ENCODE assay signal across 18 cellular contexts in genomic region chr5:96370981-96371380, GRCh38.
"Had no signal": no experiment of that assay in that cellular context is flagged by ENCODE, and none has a peak within 500 bp of the region (broad histone marks: within the 10 kb centered on the region; RNA-seq: fewer than 3 reads in every experiment).

No MANE protein-coding gene starts in this region.

- ATAC-seq: activated T-cell treated with anti-CD3 and anti-CD28 coated beads, Interleukin-2, amount 50 U/mL, for 72 hours; heart right ventricle; left lobe of liver; natural killer cell treated with Interleukin-12 subunit alpha and Interleukin-12 subunit beta and Interleukin-15 and Interleukin-18, amount 100 ng/mL, for 72 hours had no signal

- H3K27me3 ChIP-seq: cardiac muscle cell, heart right ventricle, sigmoid colon, suprapubic skin, upper lobe of left lung had no signal

- H3K27ac ChIP-seq: cardiac muscle cell, heart right ventricle, prostate gland, sigmoid colon, suprapubic skin, upper lobe of left lung had no signal

- H3K27ac Mint-ChIP-seq: activated CD4-positive, alpha-beta memory T cell treated with anti-CD3 and anti-CD28 coated beads, Interleukin-2, amount 10 ng/mL, durations not matched to agents 7 days and 5 days; activated T-cell treated with anti-CD3 and anti-CD28 coated beads, Interleukin-2, amount 50 U/mL, for 72 hours; memory B cell; natural killer cell treated with Interleukin-12 subunit alpha and Interleukin-12 subunit beta and Interleukin-15 and Interleukin-18, amount 100 ng/mL, for 72 hours had no signal

- H3K4me3 Mint-ChIP-seq: activated CD4-positive, alpha-beta memory T cell treated with anti-CD3 and anti-CD28 coated beads, Interleukin-2, amount 10 ng/mL, durations not matched to agents 7 days and 5 days; activated T-cell treated with anti-CD3 and anti-CD28 coated beads, Interleukin-2, amount 50 U/mL, for 72 hours; memory B cell; natural killer cell treated with Interleukin-12 subunit alpha and Interleukin-12 subunit beta and Interleukin-15 and Interleukin-18, amount 100 ng/mL, for 72 hours had no signal

- H3K36me3 Mint-ChIP-seq: memory B cell; natural killer cell treated with Interleukin-12 subunit alpha and Interleukin-12 subunit beta and Interleukin-15 and Interleukin-18, amount 100 ng/mL, for 72 hours had no signal

- H3K9me3 Mint-ChIP-seq: activated CD4-positive, alpha-beta memory T cell treated with anti-CD3 and anti-CD28 coated beads, Interleukin-2, amount 10 ng/mL, durations not matched to agents 7 days and 5 days; memory B cell; natural killer cell treated with Interleukin-12 subunit alpha and Interleukin-12 subunit beta and Interleukin-15 and Interleukin-18, amount 100 ng/mL, for 72 hours had no signal

- H3K36me3 ChIP-seq: cardiac muscle cell, heart right ventricle, prostate gland, sigmoid colon, suprapubic skin, upper lobe of left lung had no signal

- H3K4me3 ChIP-seq: cardiac muscle cell, heart right ventricle, prostate gland, sigmoid colon, suprapubic skin, upper lobe of left lung had no signal

- H3K9me3 ChIP-seq: heart right ventricle, prostate gland, sigmoid colon, suprapubic skin, upper lobe of left lung had no signal

- H3K4me1 ChIP-seq: heart right ventricle, prostate gland, sigmoid colon, suprapubic skin, upper lobe of left lung had no signal

- H3K4me1 Mint-ChIP-seq: memory B cell had no signal

- DNase-seq: activated CD4-positive, alpha-beta memory T cell treated with anti-CD3 and anti-CD28 coated beads, Interleukin-2, amount 10 ng/mL, durations not matched to agents 7 days and 5 days; activated CD4-positive, alpha-beta T cell treated with anti-CD3 and anti-CD28 coated beads for 1 hour; activated T-cell treated with anti-CD3 and anti-CD28 coated beads, Interleukin-2, amount 50 U/mL, for 72 hours; effector CD4-positive, alpha-beta T cell; heart right ventricle; islet precursor cell; occipital lobe; sigmoid colon; stimulated activated CD4-positive, alpha-beta T cell treated with anti-CD3 and anti-CD28 coated beads, Interleukin-2, amount 100 ng/mL, for 48 hours; stimulated activated naive CD4-positive, alpha-beta T cell treated with Interleukin-2 at 50 U/mL for 16 hours; T-helper 9 cell; upper lobe of left lung had no signal
